ENCODE assay signal across 17 cellular contexts in the genomic region with DNA sequence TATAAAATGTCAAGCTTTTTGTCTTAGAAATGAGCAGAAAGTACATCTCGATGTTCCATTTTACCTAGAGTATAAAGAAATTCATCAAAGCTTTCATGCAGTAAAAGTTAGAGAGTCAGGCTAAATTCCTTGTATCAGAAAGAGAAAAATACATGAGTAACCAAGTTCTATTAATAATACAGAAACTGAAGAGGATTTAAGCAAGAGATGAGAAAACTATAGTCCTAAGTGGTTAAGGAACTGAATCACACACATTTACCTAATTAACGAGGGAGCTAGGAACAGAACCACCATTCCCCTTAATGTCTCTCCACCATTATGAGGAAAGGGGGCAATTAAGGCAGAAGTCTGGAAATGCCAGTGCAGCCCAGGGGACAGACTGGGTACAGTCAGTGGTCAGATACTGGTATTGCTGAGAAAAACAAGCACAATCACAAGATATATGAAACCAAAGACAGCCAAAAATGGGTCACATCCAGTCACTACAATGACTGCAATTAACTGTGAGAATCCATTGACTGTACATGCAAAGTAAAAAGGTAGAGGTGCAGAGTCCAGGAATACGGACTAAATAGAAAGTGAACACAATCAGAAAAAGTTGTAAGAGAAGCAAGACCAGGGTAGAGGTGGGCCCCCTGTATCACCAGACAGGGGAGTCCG. TPM values are rescaled to one million over a fixed set of nuclear protein-coding genes. Genes with fewer than 3 reads are reported as not detected.
DNase-seq lines count a peak whose midpoint lies in the region; ATAC-seq and TF ChIP-seq lines count a peak whose summit lies in the region.
"Had no signal": no experiment of that assay in that cellular context is flagged by ENCODE, and none has a peak within 500 bp of the region (broad histone marks: within the 10 kb centered on the region; RNA-seq: fewer than 3 reads in every experiment).

No MANE protein-coding gene starts in this region.

- H2AK5ac ChIP-seq in IMR-90 (ENCODE audit: low read depth, low read length) = peak overlapping the region; percentile 62

- H4K5ac ChIP-seq in IMR-90 (ENCODE audit: low read depth, low read length) = peak overlapping the region; percentile 45; the same call in 1 of the 2 replicates

- H2BK120ac ChIP-seq in IMR-90 (ENCODE audit: low read depth, low read length) = peak overlapping the region; percentile 58; the same call in 1 of the 2 replicates

- H2AFZ ChIP-seq in IMR-90 (replicated peaks; ENCODE audit: low read length, poor library complexity) = no peak overlapping the region
- H2AFZ ChIP-seq: parathyroid adenoma had no signal

- peak overlapping the region; percentile 76; the same call in 2 of the 3 replicates for H2BK15ac ChIP-seq in IMR-90 (ENCODE audit: low read depth, low read length)

- no peaks in the 10 kb centered on the region for H3K27me3 ChIP-seq in IMR-90 (ENCODE audit: control insufficient read depth, insufficient read depth, low read length)
- H3K27me3 ChIP-seq in sigmoid colon = no peaks in the 10 kb centered on the region
- H3K27me3 ChIP-seq: SJSA1, stomach had no signal

- POLR2A ChIA-PET in IMR-90 (lab: Charles Lee; ENCODE audit: unreplicated experiment) = no interaction called here

- no peak for TF ChIP-seq EP300 in sigmoid colon (IDR thresholded peaks at IDR 0.05)

- no peak overlapping the region for H2AK9ac ChIP-seq in IMR-90 (replicated peaks; ENCODE audit: low read depth, low read length, poor library complexity)

- H3K27me3 Mint-ChIP-seq in activated T-cell treated with anti-CD3 and anti-CD28 coated beads, Interleukin-2, amount 50 U/mL, for 72 hours (ENCODE audit: low read depth) = no peaks in the 10 kb centered on the region
- H3K27me3 Mint-ChIP-seq in stimulated activated naive B cell treated with anti-CD40 and anti-IgM and Interleukin-4, amounts not matched to agents 10 μg/mL and 1 μg/mL and 100 μg/mL, for 72 hours = no peaks in the 10 kb centered on the region

- H3K14ac ChIP-seq in IMR-90 (replicated peaks; ENCODE audit: low read depth, low read length) = peak overlapping the region; percentile 90

- no CpG with 5 or more reads among the region's 4 CpGs for WGBS in IMR-90 (ENCODE audit: extremely low coverage in 2 of 2, insufficient read length in 1 of 2), 2 experiments
- 82 to 84% methylated on average over 4 of the region's 4 CpGs for WGBS in sigmoid colon, 2 donors

- H4K20me1 ChIP-seq in IMR-90 (ENCODE audit: insufficient read depth, low read length) = peaks cover 38% of the 10 kb centered on the region; the same call in 1 of the 2 replicates

- peak; percentile 30 to 36 for ATAC-seq in activated T-cell treated with anti-CD3 and anti-CD28 coated beads, Interleukin-2, amount 50 U/mL, for 72 hours (replicated peaks in 1 of 2)
- ATAC-seq in IMR-90 (ENCODE audit: low read depth) = no peak
- peak; percentile 30 to 38 for ATAC-seq in stimulated activated naive B cell treated with anti-CD40 and anti-IgM and Interleukin-4, amounts not matched to agents 10 μg/mL and 1 μg/mL and 100 μg/mL, for 72 hours (replicated peaks)
- ATAC-seq: left cardiac atrium had no signal

- H3K9me3 Mint-ChIP-seq in activated T-cell treated with anti-CD3 and anti-CD28 coated beads, Interleukin-2, amount 50 U/mL, for 72 hours = no peaks in the 10 kb centered on the region
- H3K9me3 Mint-ChIP-seq in stimulated activated naive B cell treated with anti-CD40 and anti-IgM and Interleukin-4, amounts not matched to agents 10 μg/mL and 1 μg/mL and 100 μg/mL, for 72 hours = no peaks in the 10 kb centered on the region

- in situ Hi-C loops in IMR-90 (cut with MboI; ENCODE audit: low sequenced_read_pairs) = no loop called here

- peak overlapping the region; percentile 98 for H2BK5ac ChIP-seq in IMR-90 (ENCODE audit: low read depth, low read length, poor library complexity, severe bottlenecking)

- dilution Hi-C loops in IMR-90 (cut with HindIII; ENCODE audit: low sequenced_read_pairs, unreplicated experiment) = no loop called here

- peak overlapping the region; percentile 31; the same call in 1 of the 2 replicates for H2BK20ac ChIP-seq in IMR-90 (ENCODE audit: low read depth, low read length)

- H3K4me3 ChIP-seq in IMR-90 (ENCODE audit: insufficient read depth, low read depth, low read length) (no peak overlapping the region), sigmoid colon (no peak overlapping the region)
- H3K4me3 ChIP-seq: SJSA1, stomach had no signal

- H3K27ac ChIP-seq in IMR-90 (ENCODE audit: insufficient read depth, low read length) (peak overlapping the region; percentile 10; the same call in 1 of the 2 replicates), caudate nucleus (ENCODE audit: low read depth, low read length) (peak overlapping the region; percentile 46), sigmoid colon (no peak overlapping the region)
- H3K27ac ChIP-seq: HL-60, parathyroid adenoma, SJSA1, stomach had no signal

- H4K8ac ChIP-seq in IMR-90 (ENCODE audit: low read depth in 2 of 2, low read length in 2 of 2) = peak overlapping the region; percentile 11 to 84

- no TSS peak for BruUV-seq in IMR-90 (replicated peaks; lab: Mats Ljungman, UMichigan)

- H3K36me3 ChIP-seq in IMR-90 (ENCODE audit: control insufficient read depth, insufficient read depth, low read length) = no peaks in the 10 kb centered on the region
- no peaks in the 10 kb centered on the region for H3K36me3 ChIP-seq in sigmoid colon
- H3K36me3 ChIP-seq: SJSA1, stomach had no signal

- CTCF ChIA-PET in IMR-90 (lab: Yijun Ruan, JAX) = no interaction called here

- H3K9ac ChIP-seq in IMR-90 (ENCODE audit: low read depth, low read length) = no peak overlapping the region
- H3K9ac ChIP-seq: parathyroid adenoma had no signal

- no peaks in the 10 kb centered on the region for H3K36me3 Mint-ChIP-seq in activated T-cell treated with anti-CD3 and anti-CD28 coated beads, Interleukin-2, amount 50 U/mL, for 72 hours (ENCODE audit: insufficient read depth in 2 of 2)
- H3K36me3 Mint-ChIP-seq in stimulated activated naive B cell treated with anti-CD40 and anti-IgM and Interleukin-4, amounts not matched to agents 10 μg/mL and 1 μg/mL and 100 μg/mL, for 72 hours = peaks cover 0 to 5% of the 10 kb centered on the region in 2 donors

- H4K91ac ChIP-seq in IMR-90 (ENCODE audit: insufficient read depth, low read depth, low read length) = peak overlapping the region; percentile 74

- H3K4me1 ChIP-seq in IMR-90 (ENCODE audit: control insufficient read depth, insufficient read depth, low read length) (peaks cover 17% of the 10 kb centered on the region), sigmoid colon (peaks cover 0 to 86% (median 77%) of the 10 kb centered on the region in 4 donors)

- peaks cover 64% of the 10 kb centered on the region for H3K4me1 Mint-ChIP-seq in activated T-cell treated with anti-CD3 and anti-CD28 coated beads, Interleukin-2, amount 50 U/mL, for 72 hours (ENCODE audit: low read depth)
- peaks cover 36 to 53% of the 10 kb centered on the region in 2 donors for H3K4me1 Mint-ChIP-seq in stimulated activated naive B cell treated with anti-CD40 and anti-IgM and Interleukin-4, amounts not matched to agents 10 μg/mL and 1 μg/mL and 100 μg/mL, for 72 hours

- H3K4me2 ChIP-seq in IMR-90 (ENCODE audit: low read depth, low read length) = peak overlapping the region; percentile 62; the same call in 1 of the 2 replicates

- no peak overlapping the region for H3K27ac Mint-ChIP-seq in activated T-cell treated with anti-CD3 and anti-CD28 coated beads, Interleukin-2, amount 50 U/mL, for 72 hours
- no peak overlapping the region for H3K27ac Mint-ChIP-seq in stimulated activated naive B cell treated with anti-CD40 and anti-IgM and Interleukin-4, amounts not matched to agents 10 μg/mL and 1 μg/mL and 100 μg/mL, for 72 hours

- H3K79me1 ChIP-seq in IMR-90 (ENCODE audit: low read depth in 1 of 2, low read length in 2 of 2) = peaks cover 0 to 57% of the 10 kb centered on the region in 2 experiments; a peak in 3 of 4 replicates

- H3K18ac ChIP-seq in IMR-90 (ENCODE audit: low read depth, low read length) = peak overlapping the region; percentile 46; the same call in 1 of the 2 replicates

- no peak overlapping the region for H3K56ac ChIP-seq in IMR-90 (ENCODE audit: extremely low read depth, insufficient read depth, low read length)

- H3K9me3 ChIP-seq in IMR-90 (ENCODE audit: control insufficient read depth, insufficient read depth, low read length) (no peaks in the 10 kb centered on the region), sigmoid colon (no peaks in the 10 kb centered on the region)
- H3K9me3 ChIP-seq: SJSA1, stomach had no signal

- peaks cover 13% of the 10 kb centered on the region for H3K9me1 ChIP-seq in IMR-90 (ENCODE audit: insufficient read depth, low read length)

- TF ChIP-seq POLR2A in IMR-90 (IDR thresholded peaks at IDR 0.05; ENCODE audit: low read depth, low read length) (no peak), sigmoid colon (IDR thresholded peaks at IDR 0.05) (no peak)

- TF ChIP-seq RAD21 in IMR-90 (IDR thresholded peaks at IDR 0.05; ENCODE audit: low read length) = no peak

- peak overlapping the region; percentile 82; the same call in 1 of the 2 replicates for H3K4ac ChIP-seq in IMR-90 (ENCODE audit: low read depth, low read length)

- TF ChIP-seq CTCF in IMR-90 (conservative IDR thresholded peaks at IDR 0.05; ENCODE audit: low read depth, low read length) = no peak
- TF ChIP-seq CTCF in sigmoid colon (IDR thresholded peaks at IDR 0.05) = no peak

- peak overlapping the region; percentile 77; the same call in 1 of the 2 replicates for H3K23ac ChIP-seq in IMR-90 (ENCODE audit: low read depth, low read length)

- intact Hi-C loops in IMR-90 (cut with micrococcal nuclease) (no loop called here), sigmoid colon (cut with DNase I) (no loop called here)

- peak overlapping the region in 1 of 2 donors; percentile 8 for H3K4me3 Mint-ChIP-seq in activated T-cell treated with anti-CD3 and anti-CD28 coated beads, Interleukin-2, amount 50 U/mL, for 72 hours
- H3K4me3 Mint-ChIP-seq in stimulated activated naive B cell treated with anti-CD40 and anti-IgM and Interleukin-4, amounts not matched to agents 10 μg/mL and 1 μg/mL and 100 μg/mL, for 72 hours = no peak overlapping the region

- no peak for DNase-seq in activated T-cell treated with anti-CD3 and anti-CD28 coated beads, Interleukin-2, amount 50 U/mL, for 72 hours
- DNase-seq in activated T-cell treated with anti-CD3 and anti-CD28 coated beads for 4 hours (no peak), IMR-90 (no peak), caudate nucleus (lab: John Stamatoyannopoulos, UW) (peak in 1 of 61 donors; percentile 22), GOT3 (lab: John Stamatoyannopoulos, UW) (no peak), superior temporal gyrus (ENCODE audit: extremely low spot score) (no peak), sigmoid colon (no peak)
- DNase-seq in stimulated activated naive B cell treated with anti-CD40 and anti-IgM and Interleukin-4, amounts not matched to agents 10 μg/mL and 1 μg/mL and 100 μg/mL, for 72 hours = no peak
- DNase-seq: effector memory CD4-positive, alpha-beta T cell; Kasumi-1; left cardiac atrium; NCI-H446; stomach; T1000 had no signal

RNA-seq across cellular contexts. Expression of gene MAP4K3, which starts 23.9 kb away (rescaled TPM):
- 10 to 100 TPM; 14.6 to 17.1 TPM for total RNA-seq in activated T-cell treated with anti-CD3 and anti-CD28 coated beads, Interleukin-2, amount 50 U/mL, for 72 hours
- 32.6 and 48.3 TPM in 2 replicates for total RNA-seq in IMR-90 (2012; rRNA removed)
- polyA plus RNA-seq in IMR-90 (2012; rRNA removed) = 12.2 and 13.2 TPM in 2 replicates
- polyA plus RNA-seq in IMR-90 (2012; cell fraction: cytosol; rRNA removed) = 2.0 and 2.7 TPM in 2 replicates
- 5.4 and 33.0 TPM in 2 replicates for polyA plus RNA-seq in IMR-90 (2012; cell fraction: nucleus; rRNA removed; ENCODE audit: low replicate concordance)
- total RNA-seq in sigmoid colon = 10 to 100 TPM; 72.1 to 96.8 (median 77.4) TPM
- polyA plus RNA-seq in sigmoid colon = 10 to 100 TPM in 2 of 3 donors, 1 to 10 TPM in 1; 8.0 to 12.6 (median 12.3) TPM

Comparison
In these comparisons a context has a peak if more than half of its experiments do, and no peak if none do; other contexts are left out.
1. H3K27ac ChIP-seq: peak in IMR-90 (single experiment) and caudate nucleus (single experiment); none in sigmoid colon (0 of 4).